Comparison of ENCODE assay signal across 8 cellular contexts in genomic region chr1:151346769-151347522, GRCh38. TPM values are rescaled to one million over a fixed set of nuclear protein-coding genes. Genes with fewer than 3 reads are reported as not detected.
DNase-seq lines count a peak whose midpoint lies in the region; ATAC-seq and TF ChIP-seq lines count a peak whose summit lies in the region.

Gene RFX5 (minus strand): TSS chr1:151347252. CDS start chr1:151346320, 932 bp downstream.

- no peaks in the 10 kb centered on the region for H3K27me3 Mint-ChIP-seq in CD8-positive, alpha-beta T cell (ENCODE audit: low read depth)

- H3K9me3 Mint-ChIP-seq in CD8-positive, alpha-beta T cell: no peaks in the 10 kb centered on the region

- H3K4me3 Mint-ChIP-seq in CD8-positive, alpha-beta T cell: peak within 1 kb of the TSS; percentile 95

- POLR2A ChIA-PET in CD8-positive, alpha-beta T cell (lab: Charles Lee): interaction anchor here (0.9 to 1.3 kb wide), 2 partner anchors 20 to 64 kb away, joined by 3 to 8 read pairs; partner anchors contain the start of gene PI4KB

- peak within 1 kb of the TSS; percentile 99 for H3K27ac Mint-ChIP-seq in CD8-positive, alpha-beta T cell

- no peak for TF ChIP-seq CTCF in CD8-positive, alpha-beta T cell (IDR thresholded peaks at IDR 0.05)
- no peak for TF ChIP-seq CTCF in lower lobe of right lung (IDR thresholded peaks at IDR 0.05)

- peaks cover 46% of the 10 kb centered on the region for H3K36me3 Mint-ChIP-seq in CD8-positive, alpha-beta T cell

- H3K4me1 ChIP-seq in CD8-positive, alpha-beta T cell (ENCODE audit: insufficient read depth, low read length): peaks cover 15% of the 10 kb centered on the region
- H3K4me1 ChIP-seq in lower lobe of right lung: peaks cover 16% of the 10 kb centered on the region

- no peaks in the 10 kb centered on the region for H3K27me3 ChIP-seq in CD8-positive, alpha-beta T cell (ENCODE audit: insufficient read depth, low read length)
- no peaks in the 10 kb centered on the region for H3K27me3 ChIP-seq in lower lobe of right lung (ENCODE audit: low read depth)

- ATAC-seq in CD8-positive, alpha-beta T cell: peak; percentile 92
- ATAC-seq in GM19467 (IDR thresholded peaks at IDR 0.05; ENCODE audit: unreplicated experiment): peak; percentile 93
- peak; percentile 98 for ATAC-seq in lower lobe of right lung

- DNase-seq in CD8-positive, alpha-beta T cell: peak; percentile 85 to 96 (median 90)
- peak; percentile 90 for DNase-seq in HS-27A (ENCODE audit: low read depth)
- DNase-seq in NK-92 (lab: John Stamatoyannopoulos, UW; ENCODE audit: unreplicated experiment): peak; percentile 83
- peak; percentile 78 to 85 for DNase-seq in activated CD8-positive, alpha-beta memory T cell treated with anti-CD3 and anti-CD28 coated beads for 1 hour (ENCODE audit: extremely low read depth in 1 of 2, low read depth in 1 of 2)
- peak; percentile 92 for DNase-seq in effector CD4-positive, alpha-beta T cell
- DNase-seq in lower lobe of right lung: peak; percentile 97
- DNase-seq in stimulated activated CD4-positive, alpha-beta T cell treated with anti-CD3 and anti-CD28 coated beads, TNF-alpha, amount 100 ng/mL, for 24 hours (ENCODE audit: low read depth in 3 of 3): peak; percentile 84 to 92 (median 91)

- H3K9me3 ChIP-seq in CD8-positive, alpha-beta T cell (ENCODE audit: low read length): no peaks in the 10 kb centered on the region
- no peaks in the 10 kb centered on the region for H3K9me3 ChIP-seq in lower lobe of right lung

- peaks cover 38% of the 10 kb centered on the region for H3K4me1 Mint-ChIP-seq in CD8-positive, alpha-beta T cell (ENCODE audit: low read depth)

- CTCF ChIA-PET in CD8-positive, alpha-beta T cell (lab: Charles Lee): no interaction called here

- H3K27ac ChIP-seq in CD8-positive, alpha-beta T cell (ENCODE audit: low read depth, low read length): peak within 1 kb of the TSS; percentile 89
- peak within 1 kb of the TSS; percentile 90 for H3K27ac ChIP-seq in lower lobe of right lung

- peak within 1 kb of the TSS; percentile 75 for H3K4me3 ChIP-seq in CD8-positive, alpha-beta T cell (ENCODE audit: low read depth, low read length)
- peak within 1 kb of the TSS; percentile 77 for H3K4me3 ChIP-seq in lower lobe of right lung

- peaks cover 10% of the 10 kb centered on the region for H3K36me3 ChIP-seq in CD8-positive, alpha-beta T cell (ENCODE audit: insufficient read depth, low read length)
- peaks cover 34% of the 10 kb centered on the region for H3K36me3 ChIP-seq in lower lobe of right lung

- intact Hi-C loops in CD8-positive, alpha-beta T cell (cut with DNase I, micrococcal nuclease): loop anchor here (1.0 to 10.0 kb wide), 7 partner anchors 20 to 982 kb away; partner anchors contain the start of genes PI4KB (in 2 of the 2), PSMB4 (in 2 of the 2), CDC42SE1 (in 1 of the 2) and RPRD2 (in 1 of the 2)
- intact Hi-C loops in lower lobe of right lung (cut with DNase I): no loop called here

RNA-seq across cellular contexts. Expression of gene RFX5, which starts in this region (rescaled TPM):
- total RNA-seq in CD8-positive, alpha-beta T cell: 10 to 100 TPM; 62.6 to 65.9 TPM
- total RNA-seq in lower lobe of right lung: 57.6 TPM

Comparison
In these comparisons a context has a peak if more than half of its experiments do, and no peak if none do; other contexts are left out.
1. Peak in every context shown above with its lines: DNase-seq, ATAC-seq, H3K4me3 ChIP-seq and H3K27ac ChIP-seq.